24 cellular contexts compared by ENCODE assay signal in the genomic region with DNA sequence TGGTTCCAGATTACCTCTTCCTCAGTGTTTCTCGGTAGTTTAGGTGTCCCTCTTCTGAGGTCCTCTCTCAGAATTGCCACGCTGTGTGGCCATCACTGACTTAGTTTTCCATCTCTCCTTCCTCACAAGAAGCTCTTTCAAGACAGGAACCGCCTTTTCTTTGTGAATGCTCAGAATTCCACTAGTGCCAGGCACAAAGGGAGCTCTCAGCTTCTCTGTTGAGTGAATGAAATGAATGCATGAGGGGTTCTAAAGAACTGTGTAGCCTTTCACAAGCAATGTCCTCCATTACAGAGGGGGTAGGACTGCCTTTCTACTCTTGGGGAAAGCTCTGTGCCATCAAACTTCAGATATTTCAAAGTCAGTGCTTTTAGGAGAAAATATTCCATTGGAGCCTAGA.
"Had no signal": no experiment of that assay in that cellular context is flagged by ENCODE, and none has a peak within 500 bp of the region (broad histone marks: within the 10 kb centered on the region; RNA-seq: fewer than 3 reads in every experiment).

No MANE protein-coding gene starts in this region.

- DNase-seq: activated CD4-positive, alpha-beta memory T cell treated with anti-CD3 and anti-CD28 coated beads, Interleukin-2, amount 10 ng/mL, durations not matched to agents 7 days and 5 days; activated CD4-positive, alpha-beta T cell treated with anti-CD3 and anti-CD28 coated beads for 36 hours; activated CD4-positive, alpha-beta T cell treated with anti-CD3 and anti-CD28 coated beads, Interleukin-2, amount 50 U/mL, for 1 hour; activated gamma-delta T cell; activated naive CD4-positive, alpha-beta T cell treated with anti-CD3 and anti-CD28 coated beads for 36 hours; activated T-cell treated with anti-CD3 and anti-CD28 coated beads for 4 hours; activated T-cell treated with anti-CD3 and anti-CD28 coated beads, Interleukin-2, amount 50 U/mL, for 48 hours; amygdala; Karpas-422; NCI-H146; NCI-H187 treated with DMSO at 0.1 percent for 48 hours; NCI-H2081 treated with DMSO at 0.1 percent for 48 hours; NCI-H446; NCI-H524; SIG-M5; T-cell; T-helper 2 cell; T1000 had no signal

- H3K27ac Mint-ChIP-seq: activated CD4-positive, alpha-beta memory T cell treated with anti-CD3 and anti-CD28 coated beads, Interleukin-2, amount 10 ng/mL, durations not matched to agents 7 days and 5 days; activated CD4-positive, alpha-beta T cell treated with anti-CD3 and anti-CD28 coated beads for 36 hours; activated naive CD4-positive, alpha-beta T cell treated with anti-CD3 and anti-CD28 coated beads for 36 hours; activated naive CD8-positive, alpha-beta T cell; activated T-helper 17 cell treated with anti-CD3 and anti-CD28 coated beads, Interleukin-2, amount 50 U/mL, for 72 hours; T-cell had no signal

- H3K4me3 Mint-ChIP-seq: activated CD4-positive, alpha-beta memory T cell treated with anti-CD3 and anti-CD28 coated beads, Interleukin-2, amount 10 ng/mL, durations not matched to agents 7 days and 5 days; activated CD4-positive, alpha-beta T cell treated with anti-CD3 and anti-CD28 coated beads for 36 hours; activated naive CD4-positive, alpha-beta T cell treated with anti-CD3 and anti-CD28 coated beads for 36 hours; activated naive CD8-positive, alpha-beta T cell; activated T-helper 17 cell treated with anti-CD3 and anti-CD28 coated beads, Interleukin-2, amount 50 U/mL, for 72 hours; brain; T-cell had no signal

- H3K9me3 Mint-ChIP-seq: activated T-helper 17 cell treated with anti-CD3 and anti-CD28 coated beads, Interleukin-2, amount 50 U/mL, for 72 hours; brain had no signal

- H3K27me3 Mint-ChIP-seq: activated CD4-positive, alpha-beta memory T cell treated with anti-CD3 and anti-CD28 coated beads, Interleukin-2, amount 10 ng/mL, durations not matched to agents 7 days and 5 days; activated CD4-positive, alpha-beta T cell treated with anti-CD3 and anti-CD28 coated beads for 36 hours; activated naive CD8-positive, alpha-beta T cell; activated T-helper 17 cell treated with anti-CD3 and anti-CD28 coated beads, Interleukin-2, amount 50 U/mL, for 72 hours; brain; T-cell had no signal

- ATAC-seq: activated CD4-positive, alpha-beta T cell treated with anti-CD3 and anti-CD28 coated beads for 36 hours; activated T-helper 17 cell treated with anti-CD3 and anti-CD28 coated beads, Interleukin-2, amount 50 U/mL, for 72 hours; K562; T-cell had no signal

- H3K4me1 Mint-ChIP-seq: activated CD4-positive, alpha-beta memory T cell treated with anti-CD3 and anti-CD28 coated beads, Interleukin-2, amount 10 ng/mL, durations not matched to agents 7 days and 5 days; activated CD4-positive, alpha-beta T cell treated with anti-CD3 and anti-CD28 coated beads for 36 hours; activated T-helper 17 cell treated with anti-CD3 and anti-CD28 coated beads, Interleukin-2, amount 50 U/mL, for 72 hours; T-cell had no signal

- H3K27ac ChIP-seq: SK-N-MC, VCaP had no signal

- H3K36me3 Mint-ChIP-seq: activated naive CD8-positive, alpha-beta T cell; brain; T-cell had no signal
